Comparison of ENCODE assay signal across 36 cellular contexts in the genomic region with DNA sequence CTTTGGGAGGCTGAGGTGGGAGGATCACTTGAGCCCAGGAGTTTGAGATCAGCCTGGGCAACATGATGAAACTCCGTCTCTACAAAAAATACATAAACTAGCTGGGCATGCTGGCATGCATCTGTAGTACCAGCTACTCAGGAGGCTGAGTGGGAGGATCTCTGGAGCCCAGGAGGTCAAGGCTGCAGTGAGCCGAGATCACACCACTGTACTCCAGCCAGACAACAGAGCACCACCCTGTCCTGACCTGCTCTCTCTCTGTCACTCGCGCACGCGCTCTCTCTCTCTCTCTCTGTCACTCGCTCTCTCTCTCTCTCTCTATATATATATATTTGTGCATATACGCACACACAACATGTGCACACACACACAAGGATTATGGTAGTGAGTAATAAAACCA.
"Had no signal": no experiment of that assay in that cellular context is flagged by ENCODE, and none has a peak within 500 bp of the region (broad histone marks: within the 10 kb centered on the region; RNA-seq: fewer than 3 reads in every experiment).

No MANE protein-coding gene starts in this region.

- H3K36me3 ChIP-seq: adrenal gland, brain microvascular endothelial cell, breast epithelium had no signal

- FAIRE-seq: astrocyte, TTC549 had no signal

- H3K4me1 ChIP-seq: body of pancreas, breast epithelium had no signal

- H3K4me3 ChIP-seq: adrenal gland, body of pancreas, breast epithelium had no signal

- H3K27ac ChIP-seq: adrenal gland, body of pancreas, brain microvascular endothelial cell, breast epithelium, VCaP had no signal

- ATAC-seq: activated CD4-positive, alpha-beta T cell treated with anti-CD3 and anti-CD28 coated beads for 36 hours; activated CD4-positive, CD25-positive, alpha-beta regulatory T cell treated with anti-CD3 and anti-CD28 coated beads, Interleukin-2, amount 50 U/mL, for 24 hours; activated CD8-positive, alpha-beta T cell treated with anti-CD3 and anti-CD28 coated beads for 36 hours; activated naive CD4-positive, alpha-beta T cell treated with anti-CD3 and anti-CD28 coated beads, Interleukin-2, amount 50 U/mL, for 72 hours; activated T-cell treated with anti-CD3 and anti-CD28 coated beads, Interleukin-2, amount 50 U/mL, for 4 hours; activated T-cell treated with anti-CD3 and anti-CD28 coated beads, Interleukin-2, amount 50 U/mL, for 72 hours; activated T-helper 17 cell treated with anti-CD3 and anti-CD28 coated beads, Interleukin-2, amount 50 U/mL, for 72 hours; body of pancreas; WTC11 had no signal

- DNase-seq: activated CD4-positive, alpha-beta memory T cell treated with anti-CD3 and anti-CD28 coated beads for 36 hours; activated CD4-positive, alpha-beta T cell treated with anti-CD3 and anti-CD28 coated beads for 1 hour; activated CD4-positive, alpha-beta T cell treated with anti-CD3 and anti-CD28 coated beads for 36 hours; activated CD4-positive, alpha-beta T cell treated with anti-CD3 and anti-CD28 coated beads for 48 hours; activated CD4-positive, alpha-beta T cell treated with anti-CD3 and anti-CD28 coated beads, Interleukin-2, amount 50 U/mL, for 1 hour; activated CD4-positive, alpha-beta T cell treated with anti-CD3 and anti-CD28 coated beads, Interleukin-2, amount 50 U/mL, for 4 hours; activated CD4-positive, CD25-positive, alpha-beta regulatory T cell; activated CD8-positive, alpha-beta memory T cell treated with anti-CD3 and anti-CD28 coated beads, Interleukin-2, amount 50 U/mL, for 4 hours; activated CD8-positive, alpha-beta T cell treated with anti-CD3 and anti-CD28 coated beads for 36 hours; activated effector memory CD4-positive, alpha-beta T cell treated with anti-CD3 and anti-CD28 coated beads, Interleukin-2, amount 50 U/mL, for 16 hours; activated gamma-delta T cell treated with Interleukin-2 at 50 U/mL for 16 hours; activated naive CD4-positive, alpha-beta T cell; activated naive CD4-positive, alpha-beta T cell treated with anti-CD3 and anti-CD28 coated beads for 36 hours; activated naive CD4-positive, alpha-beta T cell treated with anti-CD3 and anti-CD28 coated beads, Interleukin-2, amount 50 U/mL, for 16 hours; activated naive CD8-positive, alpha-beta T cell treated with anti-CD3 and anti-CD28 coated beads for 36 hours; activated T-cell treated with anti-CD3 and anti-CD28 coated beads for 4 hours; activated T-cell treated with anti-CD3 and anti-CD28 coated beads, Interleukin-2, amount 50 U/mL, for 1 hour; activated T-cell treated with anti-CD3 and anti-CD28 coated beads, Interleukin-2, amount 50 U/mL, for 4 hours; activated T-cell treated with anti-CD3 and anti-CD28 coated beads, Interleukin-2, amount 50 U/mL, for 72 hours; adrenal gland; amniotic stem cell; aorta; body of pancreas; brain microvascular endothelial cell; central memory CD4-positive, alpha-beta T cell; T-helper 1 cell; T-helper 2 cell; T-helper 9 cell had no signal

- H3K9me3 ChIP-seq: adrenal gland, body of pancreas, breast epithelium had no signal

- H3K27me3 ChIP-seq: body of pancreas, breast epithelium had no signal
